ENCODE assay signal across 1 cellular context in the genomic region with DNA sequence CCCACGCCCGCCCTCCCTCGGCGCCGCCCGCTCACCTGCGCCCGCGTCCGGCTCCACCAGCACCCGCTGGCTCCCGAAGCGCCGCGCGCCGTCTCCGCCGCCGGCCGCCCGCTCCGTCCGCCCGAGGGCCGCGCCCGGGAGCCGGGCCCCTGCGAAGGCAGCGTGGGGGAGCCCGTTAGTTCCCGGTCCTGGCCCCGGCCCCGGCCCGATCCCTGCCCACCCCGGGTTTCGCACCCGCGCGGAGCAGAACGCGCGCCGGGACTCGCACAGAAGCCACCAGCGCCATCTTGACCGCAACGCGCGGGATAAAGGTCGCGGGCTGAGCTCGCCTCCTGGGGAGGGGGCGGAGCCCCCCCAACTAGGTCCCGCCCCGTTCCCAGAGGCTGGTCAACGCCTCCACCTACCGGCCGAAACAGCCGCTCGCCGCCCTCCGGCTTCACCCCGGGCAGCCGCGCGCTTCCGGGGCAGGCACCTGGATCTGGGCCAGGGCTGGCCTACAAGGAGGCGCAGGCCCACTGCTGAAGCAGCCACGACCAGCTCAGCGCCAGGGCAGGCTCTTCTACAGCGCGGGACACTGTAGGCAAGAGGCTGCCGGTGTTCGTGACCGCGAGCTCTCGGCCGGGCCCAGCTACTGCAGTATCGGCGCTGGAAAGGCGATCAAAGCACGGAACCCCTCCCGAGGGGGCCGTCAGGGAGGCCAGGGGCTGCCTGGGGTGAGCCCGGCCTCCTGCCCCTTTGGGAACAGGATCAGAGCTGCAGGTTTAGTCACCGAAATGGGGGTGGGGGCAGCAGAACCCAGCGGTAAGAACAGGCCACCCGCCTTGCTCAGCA.
A peak's percentile ranks its signal among the peaks of the same experiment; 100 is the strongest.
TF ChIP-seq lines count a peak whose summit lies in the region.

A gene with protein sequence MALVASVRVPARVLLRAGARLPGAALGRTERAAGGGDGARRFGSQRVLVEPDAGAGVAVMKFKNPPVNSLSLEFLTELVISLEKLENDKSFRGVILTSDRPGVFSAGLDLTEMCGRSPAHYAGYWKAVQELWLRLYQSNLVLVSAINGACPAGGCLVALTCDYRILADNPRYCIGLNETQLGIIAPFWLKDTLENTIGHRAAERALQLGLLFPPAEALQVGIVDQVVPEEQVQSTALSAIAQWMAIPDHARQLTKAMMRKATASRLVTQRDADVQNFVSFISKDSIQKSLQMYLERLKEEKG (minus strand): TSS at position 307 of the 831 bp plus-strand sequence. CDS start 21 bp downstream, at position 286.

TF ChIP-seq in HepG2, 621 proteins besides CTCF, POLR2A, EP300 and RAD21 (continued from another document and continues in another):
- TF ChIP-seq, protein P1, sequence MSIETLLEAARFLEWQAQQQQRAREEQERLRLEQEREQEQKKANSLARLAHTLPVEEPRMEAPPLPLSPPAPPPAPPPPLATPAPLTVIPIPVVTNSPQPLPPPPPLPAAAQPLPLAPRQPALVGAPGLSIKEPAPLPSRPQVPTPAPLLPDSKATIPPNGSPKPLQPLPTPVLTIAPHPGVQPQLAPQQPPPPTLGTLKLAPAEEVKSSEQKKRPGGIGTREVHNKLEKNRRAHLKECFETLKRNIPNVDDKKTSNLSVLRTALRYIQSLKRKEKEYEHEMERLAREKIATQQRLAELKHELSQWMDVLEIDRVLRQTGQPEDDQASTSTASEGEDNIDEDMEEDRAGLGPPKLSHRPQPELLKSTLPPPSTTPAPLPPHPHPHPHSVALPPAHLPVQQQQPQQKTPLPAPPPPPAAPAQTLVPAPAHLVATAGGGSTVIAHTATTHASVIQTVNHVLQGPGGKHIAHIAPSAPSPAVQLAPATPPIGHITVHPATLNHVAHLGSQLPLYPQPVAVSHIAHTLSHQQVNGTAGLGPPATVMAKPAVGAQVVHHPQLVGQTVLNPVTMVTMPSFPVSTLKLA (IDR thresholded peaks at IDR 0.05), result 0 out of 2 replicates have a peak, but pooled peaks have one; percentile 17
- peak; percentile 34; the same call in 1 of the 2 replicates for TF ChIP-seq RELA (CRISPR knock-in tag; IDR thresholded peaks at IDR 0.05)
- TF ChIP-seq, protein P2, sequence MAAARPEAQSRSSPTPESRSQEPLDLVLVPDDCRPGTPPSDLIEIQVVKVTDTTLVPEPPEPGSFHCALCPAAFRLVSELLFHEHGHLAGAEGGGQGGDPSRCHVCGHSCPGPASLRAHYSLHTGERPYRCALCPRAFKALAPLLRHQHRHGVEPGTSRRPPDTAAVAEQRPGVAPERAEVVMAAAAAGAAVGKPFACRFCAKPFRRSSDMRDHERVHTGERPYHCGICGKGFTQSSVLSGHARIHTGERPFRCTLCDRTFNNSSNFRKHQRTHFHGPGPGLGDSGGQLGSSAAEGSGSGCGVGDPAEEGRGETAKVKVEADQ (CRISPR knock-in tag; IDR thresholded peaks at IDR 0.05; ENCODE audit: borderline replicate concordance), result peak; percentile 71
- TF ChIP-seq, protein P3, sequence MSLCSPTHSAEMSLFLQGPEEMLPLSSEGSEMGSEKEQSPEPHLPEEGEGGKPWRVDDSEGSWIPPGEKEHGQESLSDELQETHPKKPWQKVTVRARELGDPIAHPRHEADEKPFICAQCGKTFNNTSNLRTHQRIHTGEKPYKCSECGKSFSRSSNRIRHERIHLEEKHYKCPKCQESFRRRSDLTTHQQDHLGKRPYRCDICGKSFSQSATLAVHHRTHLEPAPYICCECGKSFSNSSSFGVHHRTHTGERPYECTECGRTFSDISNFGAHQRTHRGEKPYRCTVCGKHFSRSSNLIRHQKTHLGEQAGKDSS (CRISPR knock-in tag; IDR thresholded peaks at IDR 0.05; ENCODE audit: borderline replicate concordance, low read depth), result 0 out of 2 replicates have a peak, but pooled peaks have one; percentile 40
- TF ChIP-seq, protein P4, sequence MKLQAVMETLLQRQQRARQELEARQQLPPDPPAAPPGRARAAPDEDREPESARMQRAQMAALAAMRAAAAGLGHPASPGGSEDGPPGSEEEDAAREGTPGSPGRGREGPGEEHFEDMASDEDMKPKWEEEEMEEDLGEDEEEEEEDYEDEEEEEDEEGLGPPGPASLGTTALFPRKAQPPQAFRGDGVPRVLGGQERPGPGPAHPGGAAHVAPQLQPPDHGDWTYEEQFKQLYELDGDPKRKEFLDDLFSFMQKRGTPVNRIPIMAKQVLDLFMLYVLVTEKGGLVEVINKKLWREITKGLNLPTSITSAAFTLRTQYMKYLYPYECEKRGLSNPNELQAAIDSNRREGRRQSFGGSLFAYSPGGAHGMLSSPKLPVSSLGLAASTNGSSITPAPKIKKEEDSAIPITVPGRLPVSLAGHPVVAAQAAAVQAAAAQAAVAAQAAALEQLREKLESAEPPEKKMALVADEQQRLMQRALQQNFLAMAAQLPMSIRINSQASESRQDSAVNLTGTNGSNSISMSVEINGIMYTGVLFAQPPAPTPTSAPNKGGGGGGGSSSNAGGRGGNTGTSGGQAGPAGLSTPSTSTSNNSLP (IDR thresholded peaks at IDR 0.05; ENCODE audit: low read depth, low read length), result no peak
- TF ChIP-seq ZBTB1 (CRISPR knock-in tag; IDR thresholded peaks at IDR 0.05; ENCODE audit: borderline replicate concordance), result no peak
- TF ChIP-seq ZSCAN31 (CRISPR knock-in tag; IDR thresholded peaks at IDR 0.05; ENCODE audit: low read depth), result peak; percentile 81
- TF ChIP-seq PCBP1 (IDR thresholded peaks at IDR 0.05; ENCODE audit: borderline replicate concordance, low read depth, low read length), result no peak
- TF ChIP-seq, protein P5, sequence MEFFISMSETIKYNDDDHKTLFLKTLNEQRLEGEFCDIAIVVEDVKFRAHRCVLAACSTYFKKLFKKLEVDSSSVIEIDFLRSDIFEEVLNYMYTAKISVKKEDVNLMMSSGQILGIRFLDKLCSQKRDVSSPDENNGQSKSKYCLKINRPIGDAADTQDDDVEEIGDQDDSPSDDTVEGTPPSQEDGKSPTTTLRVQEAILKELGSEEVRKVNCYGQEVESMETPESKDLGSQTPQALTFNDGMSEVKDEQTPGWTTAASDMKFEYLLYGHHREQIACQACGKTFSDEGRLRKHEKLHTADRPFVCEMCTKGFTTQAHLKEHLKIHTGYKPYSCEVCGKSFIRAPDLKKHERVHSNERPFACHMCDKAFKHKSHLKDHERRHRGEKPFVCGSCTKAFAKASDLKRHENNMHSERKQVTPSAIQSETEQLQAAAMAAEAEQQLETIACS (CRISPR knock-in tag; IDR thresholded peaks at IDR 0.05), result peak; percentile 35; the same call in 1 of the 2 replicates
- TF ChIP-seq KDM5A (IDR thresholded peaks at IDR 0.05; ENCODE audit: borderline replicate concordance, low read length), result no peak; the same call in 1 of the 2 replicates
- peak; percentile 89; the same call in 1 of the 2 replicates for TF ChIP-seq ZNF556 (CRISPR knock-in tag; IDR thresholded peaks at IDR 0.05; ENCODE audit: borderline replicate concordance)
- TF ChIP-seq, protein P6, sequence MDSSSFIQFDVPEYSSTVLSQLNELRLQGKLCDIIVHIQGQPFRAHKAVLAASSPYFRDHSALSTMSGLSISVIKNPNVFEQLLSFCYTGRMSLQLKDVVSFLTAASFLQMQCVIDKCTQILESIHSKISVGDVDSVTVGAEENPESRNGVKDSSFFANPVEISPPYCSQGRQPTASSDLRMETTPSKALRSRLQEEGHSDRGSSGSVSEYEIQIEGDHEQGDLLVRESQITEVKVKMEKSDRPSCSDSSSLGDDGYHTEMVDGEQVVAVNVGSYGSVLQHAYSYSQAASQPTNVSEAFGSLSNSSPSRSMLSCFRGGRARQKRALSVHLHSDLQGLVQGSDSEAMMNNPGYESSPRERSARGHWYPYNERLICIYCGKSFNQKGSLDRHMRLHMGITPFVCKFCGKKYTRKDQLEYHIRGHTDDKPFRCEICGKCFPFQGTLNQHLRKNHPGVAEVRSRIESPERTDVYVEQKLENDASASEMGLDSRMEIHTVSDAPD (CRISPR knock-in tag; IDR thresholded peaks at IDR 0.05), result peak; percentile 86
- TF ChIP-seq NKX3-1 (CRISPR knock-in tag; IDR thresholded peaks at IDR 0.05), result no peak
- no peak for TF ChIP-seq DNMT3B (CRISPR knock-in tag; conservative IDR thresholded peaks at IDR 0.05)
- peak; percentile 84 for TF ChIP-seq HNRNPL (IDR thresholded peaks at IDR 0.05; ENCODE audit: low read depth, low read length)
- TF ChIP-seq KAT7 (CRISPR knock-in tag; IDR thresholded peaks at IDR 0.05; ENCODE audit: borderline replicate concordance), result peak; percentile 84; the same call in 1 of the 2 replicates
- TF ChIP-seq, protein P7, sequence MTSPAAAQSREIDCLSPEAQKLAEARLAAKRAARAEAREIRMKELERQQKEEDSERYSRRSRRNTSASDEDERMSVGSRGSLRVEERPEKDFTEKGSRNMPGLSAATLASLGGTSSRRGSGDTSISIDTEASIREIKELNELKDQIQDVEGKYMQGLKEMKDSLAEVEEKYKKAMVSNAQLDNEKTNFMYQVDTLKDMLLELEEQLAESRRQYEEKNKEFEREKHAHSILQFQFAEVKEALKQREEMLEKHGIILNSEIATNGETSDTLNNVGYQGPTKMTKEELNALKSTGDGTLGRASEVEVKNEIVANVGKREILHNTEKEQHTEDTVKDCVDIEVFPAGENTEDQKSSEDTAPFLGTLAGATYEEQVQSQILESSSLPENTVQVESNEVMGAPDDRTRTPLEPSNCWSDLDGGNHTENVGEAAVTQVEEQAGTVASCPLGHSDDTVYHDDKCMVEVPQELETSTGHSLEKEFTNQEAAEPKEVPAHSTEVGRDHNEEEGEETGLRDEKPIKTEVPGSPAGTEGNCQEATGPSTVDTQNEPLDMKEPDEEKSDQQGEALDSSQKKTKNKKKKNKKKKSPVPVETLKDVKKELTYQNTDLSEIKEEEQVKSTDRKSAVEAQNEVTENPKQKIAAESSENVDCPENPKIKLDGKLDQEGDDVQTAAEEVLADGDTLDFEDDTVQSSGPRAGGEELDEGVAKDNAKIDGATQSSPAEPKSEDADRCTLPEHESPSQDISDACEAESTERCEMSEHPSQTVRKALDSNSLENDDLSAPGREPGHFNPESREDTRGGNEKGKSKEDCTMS (CRISPR knock-in tag; conservative IDR thresholded peaks at IDR 0.05), result no peak
- 0 out of 2 replicates have a peak, but pooled peaks have one; percentile 17 for TF ChIP-seq FOXM1 (CRISPR knock-in tag; IDR thresholded peaks at IDR 0.05)
- TF ChIP-seq CHD2 (IDR thresholded peaks at IDR 0.05; ENCODE audit: low read depth, low read length), result no peak
- peak; percentile 86 for TF ChIP-seq ZBTB38 (CRISPR knock-in tag; IDR thresholded peaks at IDR 0.05)
- peak; percentile 98 for TF ChIP-seq ETV5 (CRISPR knock-in tag; IDR thresholded peaks at IDR 0.05; ENCODE audit: borderline replicate concordance)
- no peak; the same call in 1 of the 2 replicates for TF ChIP-seq ZNF138 (CRISPR knock-in tag; IDR thresholded peaks at IDR 0.05; ENCODE audit: low read depth)
- 0 out of 2 replicates have a peak, but pooled peaks have one; percentile 39 for TF ChIP-seq HNRNPUL1 (IDR thresholded peaks at IDR 0.05; ENCODE audit: low read depth, low read length)
- TF ChIP-seq, protein P8, sequence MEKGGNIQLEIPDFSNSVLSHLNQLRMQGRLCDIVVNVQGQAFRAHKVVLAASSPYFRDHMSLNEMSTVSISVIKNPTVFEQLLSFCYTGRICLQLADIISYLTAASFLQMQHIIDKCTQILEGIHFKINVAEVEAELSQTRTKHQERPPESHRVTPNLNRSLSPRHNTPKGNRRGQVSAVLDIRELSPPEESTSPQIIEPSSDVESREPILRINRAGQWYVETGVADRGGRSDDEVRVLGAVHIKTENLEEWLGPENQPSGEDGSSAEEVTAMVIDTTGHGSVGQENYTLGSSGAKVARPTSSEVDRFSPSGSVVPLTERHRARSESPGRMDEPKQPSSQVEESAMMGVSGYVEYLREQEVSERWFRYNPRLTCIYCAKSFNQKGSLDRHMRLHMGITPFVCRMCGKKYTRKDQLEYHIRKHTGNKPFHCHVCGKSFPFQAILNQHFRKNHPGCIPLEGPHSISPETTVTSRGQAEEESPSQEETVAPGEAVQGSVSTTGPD (CRISPR knock-in tag; IDR thresholded peaks at IDR 0.05), result 0 out of 2 replicates have a peak, but pooled peaks have one; percentile 30
- 0 out of 2 replicates have a peak, but pooled peaks have one; percentile 70 for TF ChIP-seq ZNF841 (CRISPR knock-in tag; IDR thresholded peaks at IDR 0.05; ENCODE audit: borderline replicate concordance)
- TF ChIP-seq SIN3B (IDR thresholded peaks at IDR 0.05; ENCODE audit: low read length), result no peak
- TF ChIP-seq, protein P9, sequence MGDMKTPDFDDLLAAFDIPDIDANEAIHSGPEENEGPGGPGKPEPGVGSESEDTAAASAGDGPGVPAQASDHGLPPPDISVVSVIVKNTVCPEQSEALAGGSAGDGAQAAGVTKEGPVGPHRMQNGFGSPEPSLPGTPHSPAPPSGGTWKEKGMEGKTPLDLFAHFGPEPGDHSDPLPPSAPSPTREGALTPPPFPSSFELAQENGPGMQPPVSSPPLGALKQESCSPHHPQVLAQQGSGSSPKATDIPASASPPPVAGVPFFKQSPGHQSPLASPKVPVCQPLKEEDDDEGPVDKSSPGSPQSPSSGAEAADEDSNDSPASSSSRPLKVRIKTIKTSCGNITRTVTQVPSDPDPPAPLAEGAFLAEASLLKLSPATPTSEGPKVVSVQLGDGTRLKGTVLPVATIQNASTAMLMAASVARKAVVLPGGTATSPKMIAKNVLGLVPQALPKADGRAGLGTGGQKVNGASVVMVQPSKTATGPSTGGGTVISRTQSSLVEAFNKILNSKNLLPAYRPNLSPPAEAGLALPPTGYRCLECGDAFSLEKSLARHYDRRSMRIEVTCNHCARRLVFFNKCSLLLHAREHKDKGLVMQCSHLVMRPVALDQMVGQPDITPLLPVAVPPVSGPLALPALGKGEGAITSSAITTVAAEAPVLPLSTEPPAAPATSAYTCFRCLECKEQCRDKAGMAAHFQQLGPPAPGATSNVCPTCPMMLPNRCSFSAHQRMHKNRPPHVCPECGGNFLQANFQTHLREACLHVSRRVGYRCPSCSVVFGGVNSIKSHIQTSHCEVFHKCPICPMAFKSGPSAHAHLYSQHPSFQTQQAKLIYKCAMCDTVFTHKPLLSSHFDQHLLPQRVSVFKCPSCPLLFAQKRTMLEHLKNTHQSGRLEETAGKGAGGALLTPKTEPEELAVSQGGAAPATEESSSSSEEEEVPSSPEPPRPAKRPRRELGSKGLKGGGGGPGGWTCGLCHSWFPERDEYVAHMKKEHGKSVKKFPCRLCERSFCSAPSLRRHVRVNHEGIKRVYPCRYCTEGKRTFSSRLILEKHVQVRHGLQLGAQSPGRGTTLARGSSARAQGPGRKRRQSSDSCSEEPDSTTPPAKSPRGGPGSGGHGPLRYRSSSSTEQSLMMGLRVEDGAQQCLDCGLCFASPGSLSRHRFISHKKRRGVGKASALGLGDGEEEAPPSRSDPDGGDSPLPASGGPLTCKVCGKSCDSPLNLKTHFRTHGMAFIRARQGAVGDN (CRISPR knock-in tag; IDR thresholded peaks at IDR 0.05), result peak; percentile 94
- TF ChIP-seq ZNF589 (CRISPR knock-in tag; conservative IDR thresholded peaks at IDR 0.05), result 0 out of 2 replicates have a peak, but pooled peaks have one; percentile 46
- peak; percentile 63; the same call in 1 of the 2 replicates for TF ChIP-seq ZNF773 (CRISPR knock-in tag; IDR thresholded peaks at IDR 0.05; ENCODE audit: borderline replicate concordance)
- no peak for TF ChIP-seq ATAD3A (CRISPR knock-in tag; IDR thresholded peaks at IDR 0.05)
- TF ChIP-seq, protein P10, sequence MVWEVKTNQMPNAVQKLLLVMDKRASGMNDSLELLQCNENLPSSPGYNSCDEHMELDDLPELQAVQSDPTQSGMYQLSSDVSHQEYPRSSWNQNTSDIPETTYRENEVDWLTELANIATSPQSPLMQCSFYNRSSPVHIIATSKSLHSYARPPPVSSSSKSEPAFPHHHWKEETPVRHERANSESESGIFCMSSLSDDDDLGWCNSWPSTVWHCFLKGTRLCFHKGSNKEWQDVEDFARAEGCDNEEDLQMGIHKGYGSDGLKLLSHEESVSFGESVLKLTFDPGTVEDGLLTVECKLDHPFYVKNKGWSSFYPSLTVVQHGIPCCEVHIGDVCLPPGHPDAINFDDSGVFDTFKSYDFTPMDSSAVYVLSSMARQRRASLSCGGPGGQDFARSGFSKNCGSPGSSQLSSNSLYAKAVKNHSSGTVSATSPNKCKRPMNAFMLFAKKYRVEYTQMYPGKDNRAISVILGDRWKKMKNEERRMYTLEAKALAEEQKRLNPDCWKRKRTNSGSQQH (CRISPR knock-in tag; IDR thresholded peaks at IDR 0.05; ENCODE audit: low read depth), result 0 out of 2 replicates have a peak, but pooled peaks have one; percentile 22
- TF ChIP-seq ATRX (CRISPR knock-in tag; IDR thresholded peaks at IDR 0.05; ENCODE audit: borderline replicate concordance), result no peak
- peak; percentile 31; the same call in 1 of the 2 replicates for TF ChIP-seq ZNF235 (CRISPR knock-in tag; IDR thresholded peaks at IDR 0.05; ENCODE audit: borderline replicate concordance)
